9 cellular contexts compared by ENCODE assay signal in genomic region chr18:79275992-79276391, GRCh38.
DNase-seq lines count a peak whose midpoint lies in the region; ATAC-seq and TF ChIP-seq lines count a peak whose summit lies in the region.
"Had no signal": no experiment of that assay in that cellular context is flagged by ENCODE, and none has a peak within 500 bp of the region (broad histone marks: within the 10 kb centered on the region; RNA-seq: fewer than 3 reads in every experiment).

No MANE protein-coding gene starts in this region.

- peaks cover 0 to 3% (median 2%) of the 10 kb centered on the region in 3 donors for H3K27me3 Mint-ChIP-seq in immature natural killer cell (ENCODE audit: low read depth in 3 of 3)
- H3K27me3 Mint-ChIP-seq in osteocyte (ENCODE audit: unreplicated experiment) = no peaks in the 10 kb centered on the region
- H3K27me3 Mint-ChIP-seq: central memory CD8-positive, alpha-beta T cell had no signal

- DNase-seq in activated CD4-positive, CD25-positive, alpha-beta regulatory T cell (lab: John Stamatoyannopoulos, UW) = no peak
- DNase-seq in immature natural killer cell = no peak
- no peak for DNase-seq in kidney tubule cell (ENCODE audit: low spot score)
- no peak for DNase-seq in activated effector memory CD4-positive, alpha-beta T cell treated with Interleukin-2 at 50 U/mL for 16 hours
- no peak for DNase-seq in osteocyte (ENCODE audit: extremely low spot score, unreplicated experiment)

- ATAC-seq in activated CD4-positive, CD25-positive, alpha-beta regulatory T cell treated with anti-CD3 and anti-CD28 coated beads, Interleukin-2, amount 50 U/mL, for 24 hours = peak; percentile 41 to 91
- ATAC-seq in GM21717 (IDR thresholded peaks at IDR 0.05; ENCODE audit: unreplicated experiment) (peak; percentile 87), HG03565 (IDR thresholded peaks at IDR 0.05; ENCODE audit: unreplicated experiment) (peak; percentile 87)

- TF ChIP-seq CTCF in osteocyte (IDR thresholded peaks at IDR 0.05) = no peak

- H3K36me3 Mint-ChIP-seq in immature natural killer cell (peaks cover 24 to 29% (median 27%) of the 10 kb centered on the region in 3 donors), osteocyte (ENCODE audit: unreplicated experiment) (peaks cover 23% of the 10 kb centered on the region)

- peak overlapping the region in 5 of 6 donors; percentile 23 to 58 (median 43) for H3K27ac Mint-ChIP-seq in immature natural killer cell
- no peak overlapping the region for H3K27ac Mint-ChIP-seq in osteocyte (ENCODE audit: unreplicated experiment)

- H3K4me3 Mint-ChIP-seq in immature natural killer cell (peak overlapping the region in 1 of 5 donors; percentile 13), osteocyte (ENCODE audit: unreplicated experiment) (no peak overlapping the region)
- H3K4me3 Mint-ChIP-seq: central memory CD8-positive, alpha-beta T cell had no signal

- no peaks in the 10 kb centered on the region for H3K9me3 Mint-ChIP-seq in immature natural killer cell
- H3K9me3 Mint-ChIP-seq in osteocyte (ENCODE audit: unreplicated experiment) = no peaks in the 10 kb centered on the region
- H3K9me3 Mint-ChIP-seq: central memory CD8-positive, alpha-beta T cell had no signal

- H3K4me1 Mint-ChIP-seq in immature natural killer cell (peaks cover 20 to 31% of the 10 kb centered on the region in 2 donors), osteocyte (ENCODE audit: unreplicated experiment) (peaks cover 14% of the 10 kb centered on the region)
